ENCODE assay signal across 9 cellular contexts in the genomic region with DNA sequence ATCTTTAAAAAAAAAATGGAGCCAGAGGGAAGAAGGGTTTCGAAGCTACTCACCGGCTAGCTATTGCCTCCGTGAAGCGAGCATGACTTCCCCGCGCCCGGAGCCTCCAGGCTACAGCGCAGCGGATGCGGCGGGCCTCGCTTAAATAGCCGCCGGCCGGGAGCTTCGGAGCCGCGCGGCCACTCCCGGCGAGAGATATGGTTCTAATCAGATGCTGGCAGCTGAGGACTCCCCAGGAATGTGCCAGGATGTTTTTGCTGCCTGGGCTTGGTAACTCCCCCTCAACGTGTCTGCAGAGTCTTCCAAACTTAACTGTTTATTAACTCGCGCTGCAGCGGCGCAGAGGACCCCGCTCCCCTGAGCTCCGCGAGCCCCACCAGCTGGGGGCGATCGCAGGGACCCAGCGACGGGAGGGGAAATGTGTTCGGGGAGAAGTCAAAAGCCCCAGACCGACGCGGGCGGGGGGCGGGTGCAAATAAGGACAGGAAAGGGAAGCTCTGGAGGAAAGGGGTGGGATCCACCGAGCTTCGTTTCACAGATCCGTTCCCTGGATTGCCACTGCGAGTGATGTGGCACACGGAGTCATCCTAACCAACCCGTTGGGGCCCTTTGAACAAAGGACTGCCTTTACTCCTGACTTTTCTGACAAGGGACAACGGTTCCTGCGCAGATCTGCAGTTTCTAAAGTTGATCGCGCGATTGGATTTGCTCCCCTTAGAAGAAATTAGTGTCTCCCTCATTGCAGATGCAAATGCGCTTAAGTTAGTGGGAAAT. TPM values are rescaled to one million over a fixed set of nuclear protein-coding genes. Genes with fewer than 3 reads are reported as not detected.
DNase-seq lines count a peak whose midpoint lies in the region; ATAC-seq and TF ChIP-seq lines count a peak whose summit lies in the region.
"Had no signal": no experiment of that assay in that cellular context is flagged by ENCODE, and none has a peak within 500 bp of the region (broad histone marks: within the 10 kb centered on the region; RNA-seq: fewer than 3 reads in every experiment).

A gene (minus strand): TSS at position 230 of the 774 bp plus-strand sequence. CDS start 30,660 bp downstream, outside the sequence.

- ATAC-seq in HG03135 (IDR thresholded peaks at IDR 0.05; ENCODE audit: unreplicated experiment) (peak; percentile 51), GM21529 (IDR thresholded peaks at IDR 0.05; ENCODE audit: unreplicated experiment) (no peak)

- no peaks in the 10 kb centered on the region for H3K9me3 Mint-ChIP-seq in CD8-positive, alpha-beta memory T cell

- 1% methylated on average over 51 of the region's 51 CpGs for WGBS in ovary, 3 donors
- WGBS in transverse colon (ENCODE audit: low coverage in 1 of 2), 2 donors, result 3 to 7% methylated on average over 9 to 51 of the region's 51 CpGs

- intact Hi-C loops in cardiac septum (cut with DNase I), result loop anchor here (2.0 to 5.0 kb wide), 3 partner anchors 42 to 122 kb away; no protein-coding TSS in a partner anchor
- intact Hi-C loops in ovary (cut with DNase I), result loop anchor here in 1 of 4 donors (5.0 to 10.0 kb wide), 2 partner anchors 112 to 350 kb away; a partner anchor contains a TSS
- intact Hi-C loops in transverse colon (cut with DNase I; ENCODE audit: low total_unique reads), result no loop called here

- TF ChIP-seq CTCF in ovary (IDR thresholded peaks at IDR 0.05) (peak in 2 of 3 donors; percentile 30 to 57), transverse colon (IDR thresholded peaks at IDR 0.05) (peak; percentile 44 to 55 (median 46))

- peak within 1 kb of the TSS; percentile 75 to 87 (median 81) for H3K4me3 Mint-ChIP-seq in CD8-positive, alpha-beta memory T cell

- H3K27ac Mint-ChIP-seq in CD8-positive, alpha-beta memory T cell, result peak within 1 kb of the TSS in 1 of 8 donors; percentile 17

- H3K4me1 ChIP-seq in CD8-positive, alpha-beta memory T cell (ENCODE audit: insufficient read depth, low read length), result peaks cover 4% of the 10 kb centered on the region
- peaks cover 23% of the 10 kb centered on the region for H3K4me1 ChIP-seq in ovary (ENCODE audit: insufficient read depth)
- H3K4me1 ChIP-seq in transverse colon, result peaks cover 0 to 67% (median 35%) of the 10 kb centered on the region in 4 donors

- H3K4me1 Mint-ChIP-seq in CD8-positive, alpha-beta memory T cell, result peaks cover 5 to 17% (median 13%) of the 10 kb centered on the region in 3 donors

- CTCF ChIA-PET in CD8-positive, alpha-beta memory T cell (lab: Charles Lee), result interaction anchor here (0.8 to 1.7 kb wide), 6 partner anchors 9 to 124 kb away, joined by 3 to 7 read pairs (median 4); no protein-coding TSS in a partner anchor

- H3K27me3 Mint-ChIP-seq in CD8-positive, alpha-beta memory T cell, result peaks cover 38 to 76% of the 10 kb centered on the region in 2 donors

- TF ChIP-seq EP300 in ovary (IDR thresholded peaks at IDR 0.05) (no peak), transverse colon (IDR thresholded peaks at IDR 0.05; ENCODE audit: low read depth) (no peak)

- no peaks in the 10 kb centered on the region for H3K9me3 ChIP-seq in CD8-positive, alpha-beta memory T cell (ENCODE audit: low read length)
- no peaks in the 10 kb centered on the region for H3K9me3 ChIP-seq in ovary
- no peaks in the 10 kb centered on the region for H3K9me3 ChIP-seq in transverse colon

- POLR2A ChIA-PET in CD8-positive, alpha-beta memory T cell (lab: Charles Lee), result no interaction called here

- H3K27me3 ChIP-seq in CD8-positive, alpha-beta memory T cell (ENCODE audit: insufficient read depth, low read length, poor library complexity, severe bottlenecking), result peaks cover 22% of the 10 kb centered on the region
- H3K27me3 ChIP-seq in ovary (no peaks in the 10 kb centered on the region), transverse colon (no peaks in the 10 kb centered on the region)

- H3K36me3 ChIP-seq in CD8-positive, alpha-beta memory T cell (ENCODE audit: insufficient read depth, low read length), result no peaks in the 10 kb centered on the region
- no peaks in the 10 kb centered on the region for H3K36me3 ChIP-seq in ovary
- no peaks in the 10 kb centered on the region for H3K36me3 ChIP-seq in transverse colon

- H3K4me3 ChIP-seq in CD8-positive, alpha-beta memory T cell (ENCODE audit: low read length), result peak within 1 kb of the TSS; percentile 45
- H3K4me3 ChIP-seq in ovary (peak within 1 kb of the TSS; percentile 68), transverse colon (peak within 1 kb of the TSS; percentile 50 to 62 (median 54))

- H3K27ac ChIP-seq in CD8-positive, alpha-beta memory T cell (ENCODE audit: low read depth, low read length), result no peak within 1 kb of the TSS
- peak within 1 kb of the TSS; percentile 37 to 74 for H3K27ac ChIP-seq in ovary
- peak within 1 kb of the TSS; percentile 84 to 89 (median 86) for H3K27ac ChIP-seq in transverse colon

- H3K36me3 Mint-ChIP-seq in CD8-positive, alpha-beta memory T cell, result no peaks in the 10 kb centered on the region

- peak; percentile 2 to 48 (median 23) for DNase-seq in CD8-positive, alpha-beta memory T cell
- DNase-seq in SKM-1 treated with dmso at 0.1 percent for 144 hours (lab: John Stamatoyannopoulos, UW; ENCODE audit: unreplicated experiment), result peak; percentile 84
- peak in 50 of 56 donors; percentile 8 to 80 (median 48) for DNase-seq in amygdala (lab: John Stamatoyannopoulos, UW)
- DNase-seq in cardiac septum (ENCODE audit: low spot score), result peak; percentile 91
- DNase-seq in ovary, result peak; percentile 78 to 86 (median 80)
- DNase-seq in transverse colon, result peak; percentile 78

- TF ChIP-seq POLR2A in ovary (IDR thresholded peaks at IDR 0.05) (peak; percentile 25), transverse colon (IDR thresholded peaks at IDR 0.05) (peak; percentile 85)

- in situ Hi-C loops in transverse colon (cut with MboI; ENCODE audit: low pct_ligation_motif_present in 1 of 4, low pct_unique_long_range_greater_than_20kb in 1 of 4, low sequenced_read_pairs in 3 of 4), result no loop called here

RNA-seq across cellular contexts. Expression of the gene that starts here (rescaled TPM):
- total RNA-seq in CD8-positive, alpha-beta memory T cell, result 1 to 10 TPM; 2.0 to 2.7 TPM
- polyA plus RNA-seq in CD8-positive, alpha-beta memory T cell, result 0.68 TPM
- total RNA-seq in cardiac septum, result 28.7 TPM
- 10 to 100 TPM; 25.0 to 79.0 (median 38.7) TPM for total RNA-seq in ovary
- 100 to 1,000 TPM in 1 of 2 donors, 10 to 100 TPM in 1; 26.7 to 118 TPM for polyA plus RNA-seq in ovary
- 100 to 1,000 TPM in 1 of 4 donors, 10 to 100 TPM in 3; 34.4 to 143 (median 53.1) TPM for total RNA-seq in transverse colon
- total RNA-seq: T-helper 1 cell treated with Interleukin-12 subunit alpha and Interleukin-12 subunit beta and Interleukin-4 antibody, amounts not matched to agents 30 ng/mL and 1 ng/mL, for 36 hours had no signal

Comparison
In these comparisons a context has a peak if more than half of its experiments do, and no peak if none do; other contexts are left out.
1. RNA of the gene that starts here (polyA plus RNA-seq): 26.7 to 118 TPM in ovary; 0.68 TPM in CD8-positive, alpha-beta memory T cell (single experiment); every median in the first group is over 10 times any median in the second.
2. DNase-seq: peak in every context shown above with its lines; median percentile 91 in cardiac septum; 84 in SKM-1 treated with dmso at 0.1 percent for 144 hours; 80 in ovary; 78 in transverse colon; 48 in amygdala; 23 in CD8-positive, alpha-beta memory T cell.
3. Peak in every context shown above with its lines, with median percentiles within 50 percentile points of each other: H3K4me3 ChIP-seq.